10 cellular contexts compared by ENCODE assay signal in genomic region chr7:74579800-74580685, GRCh38.
A peak's percentile ranks its signal among the peaks of the same experiment; 100 is the strongest.
DNase-seq lines count a peak whose midpoint lies in the region; ATAC-seq and TF ChIP-seq lines count a peak whose summit lies in the region.
"Had no signal": no experiment of that assay in that cellular context is flagged by ENCODE, and none has a peak within 500 bp of the region (broad histone marks: within the 10 kb centered on the region; RNA-seq: fewer than 3 reads in every experiment).

No MANE protein-coding gene starts in this region.

- H3K4me3 ChIP-seq in RWPE2 (ENCODE audit: severe bottlenecking), result no peak overlapping the region

- H3K4me1 Mint-ChIP-seq in nephron, result peaks cover 11% of the 10 kb centered on the region

- no peak for TF ChIP-seq CTCF in 22Rv1 (IDR thresholded peaks at IDR 0.05)
- no peak for TF ChIP-seq CTCF in RWPE2 (IDR thresholded peaks at IDR 0.05; ENCODE audit: poor library complexity, severe bottlenecking)
- no peak for TF ChIP-seq CTCF in nephron (IDR thresholded peaks at IDR 0.05; ENCODE audit: unreplicated experiment in 3 of 3)

- H3K4me1 ChIP-seq in RWPE2 (ENCODE audit: insufficient read depth, poor library complexity, severe bottlenecking), result peaks cover 7% of the 10 kb centered on the region

- DNase-seq in RWPE2 (ENCODE audit: low spot score) (no peak), fibroblast of the conjunctiva (ENCODE audit: low read depth) (peak; percentile 31), OCI-M2 (lab: John Stamatoyannopoulos, UW; ENCODE audit: unreplicated experiment) (no peak)
- DNase-seq: activated naive CD4-positive, alpha-beta T cell treated with anti-CD3 and anti-CD28 coated beads, Interleukin-2, amount 50 U/mL, for 16 hours; hippocampal formation had no signal

- no peak overlapping the region for H3K4me3 Mint-ChIP-seq in nephron

- H3K27me3 Mint-ChIP-seq in nephron (ENCODE audit: low read depth), result no peaks in the 10 kb centered on the region

- peaks cover 18% of the 10 kb centered on the region for H3K36me3 Mint-ChIP-seq in nephron (ENCODE audit: low read depth)

- H3K27ac ChIP-seq in 22Rv1 (peak overlapping the region; percentile 38), RWPE2 (ENCODE audit: poor library complexity, severe bottlenecking) (peak overlapping the region; percentile 24)

- peak overlapping the region; percentile 89 to 95 (median 90) for H3K27ac Mint-ChIP-seq in nephron

- H3K9me3 Mint-ChIP-seq in nephron, result no peaks in the 10 kb centered on the region

- H3K27me3 ChIP-seq in RWPE2 (ENCODE audit: insufficient read depth, poor library complexity, severe bottlenecking), result no peaks in the 10 kb centered on the region

- H3K36me3 ChIP-seq in RWPE2 (ENCODE audit: low read depth), result peaks cover 6% of the 10 kb centered on the region; the same call in 1 of the 2 replicates

- ATAC-seq in RWPE2 (ENCODE audit: low read depth) (peak; percentile 7; the same call in 1 of the 3 replicates), HG02884 (IDR thresholded peaks at IDR 0.05; ENCODE audit: unreplicated experiment) (no peak), HG02678 (IDR thresholded peaks at IDR 0.05; ENCODE audit: unreplicated experiment) (no peak), GM21381 (IDR thresholded peaks at IDR 0.05; ENCODE audit: unreplicated experiment) (no peak)

- no peaks in the 10 kb centered on the region for H3K9me3 ChIP-seq in RWPE2 (ENCODE audit: severe bottlenecking)
